In the genomic region with DNA sequence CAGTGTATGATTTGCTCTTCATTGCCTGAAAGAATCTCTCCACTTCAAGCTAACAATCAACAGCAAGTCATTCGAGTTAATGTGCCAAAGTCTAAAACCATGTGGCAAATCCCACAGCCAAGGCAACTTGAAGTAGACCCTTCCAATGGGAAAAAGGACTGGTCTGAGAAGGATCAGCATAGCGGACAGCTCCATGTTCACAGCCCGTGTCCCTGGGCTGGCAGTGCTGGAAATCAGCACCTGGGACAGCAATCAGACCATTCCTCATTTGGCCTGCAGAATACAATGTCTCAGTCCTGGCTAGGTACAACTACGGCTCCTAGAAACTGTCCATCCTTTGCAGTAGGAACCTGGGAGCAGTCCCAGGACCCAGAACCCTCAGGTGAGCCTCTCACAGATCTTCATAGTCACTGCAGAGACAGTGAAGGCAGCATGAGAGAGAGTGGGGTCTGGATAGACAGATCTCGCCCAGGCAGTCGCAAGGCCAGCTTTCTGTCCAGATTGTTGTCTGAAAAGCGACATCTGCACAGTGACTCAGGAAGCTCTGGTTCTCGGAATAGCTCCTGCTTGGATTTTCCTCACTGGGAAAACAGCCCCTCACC, we compare ENCODE assay signal across 8 cellular contexts. TPM values are rescaled to one million over a fixed set of nuclear protein-coding genes. Genes with fewer than 3 reads are reported as not detected.
A peak's percentile ranks its signal among the peaks of the same experiment; 100 is the strongest.
DNase-seq lines count a peak whose midpoint lies in the region; ATAC-seq lines count a peak whose summit lies in the region.

No MANE protein-coding gene starts in this region.

- DNase-seq in COLO829 (ENCODE audit: low spot score) (peak; percentile 30), Karpas-422 (peak; percentile 49), T47D (ENCODE audit: low read depth in 1 of 2, low spot score in 1 of 2) (peak; percentile 44 to 77), left lobe of liver (ENCODE audit: low spot score) (no peak), G401 (ENCODE audit: low spot score) (no peak)
- DNase-seq in activated CD4-positive, CD25-positive, alpha-beta regulatory T cell (lab: John Stamatoyannopoulos, UW) = no peak
- DNase-seq in activated CD8-positive, alpha-beta memory T cell treated with anti-CD3 and anti-CD28 coated beads, Interleukin-2, amount 50 U/mL, for 4 hours = no peak

- no peaks in the 10 kb centered on the region for H3K27me3 ChIP-seq in Karpas-422 (ENCODE audit: low read length)

- no peaks in the 10 kb centered on the region for H4K20me1 ChIP-seq in Karpas-422 (ENCODE audit: insufficient read depth, low read depth, low read length)

- H3K4me2 ChIP-seq in Karpas-422 (ENCODE audit: low read depth, low read length, poor library complexity, severe bottlenecking) = no peak overlapping the region

- no peak overlapping the region for H3K9ac ChIP-seq in Karpas-422 (ENCODE audit: low read length)

- peak; percentile 78 for ATAC-seq in left lobe of liver
- no peak for ATAC-seq in HG02588 (IDR thresholded peaks at IDR 0.05; ENCODE audit: unreplicated experiment)

- no peak overlapping the region for H2AFZ ChIP-seq in Karpas-422 (ENCODE audit: low read length)

- no peaks in the 10 kb centered on the region for H3K36me3 ChIP-seq in Karpas-422 (ENCODE audit: insufficient read depth, low read length)

- H3K4me3 ChIP-seq in Karpas-422 (ENCODE audit: low read length) = no peak overlapping the region

- in situ Hi-C loops in T47D (cut with HindIII; ENCODE audit: low pct_unique_long_range_greater_than_20kb, low sequenced_read_pairs) (no loop called here), G401 (cut with HindIII; ENCODE audit: low sequenced_read_pairs) (no loop called here)

- H3K79me2 ChIP-seq in Karpas-422 (ENCODE audit: low read length) = no peaks in the 10 kb centered on the region

- no peaks in the 10 kb centered on the region for H3K9me3 ChIP-seq in Karpas-422 (ENCODE audit: low read length)

- H3K27ac ChIP-seq in Karpas-422 (ENCODE audit: low read length) = no peak overlapping the region

- H3K4me1 ChIP-seq in Karpas-422 (ENCODE audit: low read length) = peaks cover 20% of the 10 kb centered on the region

- no peaks in the 10 kb centered on the region for H3K9me2 ChIP-seq in Karpas-422 (replicated peaks; ENCODE audit: insufficient read depth, low read length)

RNA-seq across cellular contexts. Expression of gene GJA10, which starts 1.1 kb away (rescaled TPM):
- total RNA-seq in Karpas-422 (2014; rRNA removed; shearing (Covaris generic); ENCODE audit: low replicate concordance) = 1.3 and 2.3 TPM in 2 replicates
- total RNA-seq in left lobe of liver = not detected
- total RNA-seq in G401 (2014; rRNA removed; shearing (Covaris generic)) = not detected in 2 replicates

Comparison
In these comparisons a context has a peak if more than half of its experiments do, and no peak if none do; other contexts are left out.
1. DNase-seq: peak in COLO829 (single experiment), Karpas-422 (single experiment) and T47D (2 of 2); none in left lobe of liver (single experiment), G401 (single experiment), activated CD4-positive, CD25-positive, alpha-beta regulatory T cell (0 of 4) and activated CD8-positive, alpha-beta memory T cell treated with anti-CD3 and anti-CD28 coated beads, Interleukin-2, amount 50 U/mL, for 4 hours (single experiment).